ENCODE assay signal across 2 cellular contexts in the genomic region with DNA sequence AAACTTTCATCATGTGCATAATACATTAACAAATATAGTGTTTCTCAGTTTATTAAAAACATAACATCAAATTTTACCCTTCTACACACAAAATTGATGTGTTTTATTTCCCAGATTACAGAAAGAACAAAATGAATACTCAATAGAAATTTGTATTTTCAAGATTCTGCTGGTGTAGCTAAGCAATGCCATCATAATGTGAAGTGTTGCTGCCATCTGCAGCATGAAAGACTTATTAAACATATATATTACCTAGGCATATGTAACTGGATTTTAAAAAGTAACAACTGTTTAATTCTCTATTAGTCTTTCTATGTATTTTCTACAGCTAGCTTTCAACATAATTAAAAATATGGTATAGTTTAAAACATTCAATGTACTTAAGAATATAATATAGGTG.
TF ChIP-seq lines count a peak whose summit lies in the region.

No MANE protein-coding gene starts in this region.

TF ChIP-seq in K562, 482 proteins besides CTCF, POLR2A, EP300 and RAD21 (continued from another document):
- TF ChIP-seq, protein P1, sequence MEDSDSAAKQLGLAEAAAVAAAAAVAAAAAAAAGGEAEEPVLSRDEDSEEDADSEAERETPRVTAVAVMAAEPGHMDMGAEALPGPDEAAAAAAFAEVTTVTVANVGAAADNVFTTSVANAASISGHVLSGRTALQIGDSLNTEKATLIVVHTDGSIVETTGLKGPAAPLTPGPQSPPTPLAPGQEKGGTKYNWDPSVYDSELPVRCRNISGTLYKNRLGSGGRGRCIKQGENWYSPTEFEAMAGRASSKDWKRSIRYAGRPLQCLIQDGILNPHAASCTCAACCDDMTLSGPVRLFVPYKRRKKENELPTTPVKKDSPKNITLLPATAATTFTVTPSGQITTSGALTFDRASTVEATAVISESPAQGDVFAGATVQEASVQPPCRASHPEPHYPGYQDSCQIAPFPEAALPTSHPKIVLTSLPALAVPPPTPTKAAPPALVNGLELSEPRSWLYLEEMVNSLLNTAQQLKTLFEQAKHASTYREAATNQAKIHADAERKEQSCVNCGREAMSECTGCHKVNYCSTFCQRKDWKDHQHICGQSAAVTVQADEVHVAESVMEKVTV (CRISPR knock-in tag; IDR thresholded peaks at IDR 0.05), result peak; percentile 84
- TF ChIP-seq RBM34 (IDR thresholded peaks at IDR 0.05; ENCODE audit: borderline replicate concordance, insufficient read depth, low read length), result no peak
- TF ChIP-seq SMAD2 (IDR thresholded peaks at IDR 0.05; ENCODE audit: low read depth, low read length), result no peak

TF ChIP-seq in liver, 16 proteins besides CTCF, POLR2A, EP300 and RAD21 (continued from another document):
- TF ChIP-seq, protein P2, sequence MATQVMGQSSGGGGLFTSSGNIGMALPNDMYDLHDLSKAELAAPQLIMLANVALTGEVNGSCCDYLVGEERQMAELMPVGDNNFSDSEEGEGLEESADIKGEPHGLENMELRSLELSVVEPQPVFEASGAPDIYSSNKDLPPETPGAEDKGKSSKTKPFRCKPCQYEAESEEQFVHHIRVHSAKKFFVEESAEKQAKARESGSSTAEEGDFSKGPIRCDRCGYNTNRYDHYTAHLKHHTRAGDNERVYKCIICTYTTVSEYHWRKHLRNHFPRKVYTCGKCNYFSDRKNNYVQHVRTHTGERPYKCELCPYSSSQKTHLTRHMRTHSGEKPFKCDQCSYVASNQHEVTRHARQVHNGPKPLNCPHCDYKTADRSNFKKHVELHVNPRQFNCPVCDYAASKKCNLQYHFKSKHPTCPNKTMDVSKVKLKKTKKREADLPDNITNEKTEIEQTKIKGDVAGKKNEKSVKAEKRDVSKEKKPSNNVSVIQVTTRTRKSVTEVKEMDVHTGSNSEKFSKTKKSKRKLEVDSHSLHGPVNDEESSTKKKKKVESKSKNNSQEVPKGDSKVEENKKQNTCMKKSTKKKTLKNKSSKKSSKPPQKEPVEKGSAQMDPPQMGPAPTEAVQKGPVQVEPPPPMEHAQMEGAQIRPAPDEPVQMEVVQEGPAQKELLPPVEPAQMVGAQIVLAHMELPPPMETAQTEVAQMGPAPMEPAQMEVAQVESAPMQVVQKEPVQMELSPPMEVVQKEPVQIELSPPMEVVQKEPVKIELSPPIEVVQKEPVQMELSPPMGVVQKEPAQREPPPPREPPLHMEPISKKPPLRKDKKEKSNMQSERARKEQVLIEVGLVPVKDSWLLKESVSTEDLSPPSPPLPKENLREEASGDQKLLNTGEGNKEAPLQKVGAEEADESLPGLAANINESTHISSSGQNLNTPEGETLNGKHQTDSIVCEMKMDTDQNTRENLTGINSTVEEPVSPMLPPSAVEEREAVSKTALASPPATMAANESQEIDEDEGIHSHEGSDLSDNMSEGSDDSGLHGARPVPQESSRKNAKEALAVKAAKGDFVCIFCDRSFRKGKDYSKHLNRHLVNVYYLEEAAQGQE (IDR thresholded peaks at IDR 0.05), result no peak
- TF ChIP-seq SP1 (IDR thresholded peaks at IDR 0.05), result no peak
- no peak for TF ChIP-seq HNF4A (conservative IDR thresholded peaks at IDR 0.05)
- TF ChIP-seq NR2F2 (IDR thresholded peaks at IDR 0.05), result no peak
- no peak for TF ChIP-seq JUND (IDR thresholded peaks at IDR 0.05)
- no peak for TF ChIP-seq HNF4G (IDR thresholded peaks at IDR 0.05)
- no peak for TF ChIP-seq RXRA (IDR thresholded peaks at IDR 0.05)
- TF ChIP-seq, protein P3, sequence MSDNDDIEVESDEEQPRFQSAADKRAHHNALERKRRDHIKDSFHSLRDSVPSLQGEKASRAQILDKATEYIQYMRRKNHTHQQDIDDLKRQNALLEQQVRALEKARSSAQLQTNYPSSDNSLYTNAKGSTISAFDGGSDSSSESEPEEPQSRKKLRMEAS (IDR thresholded peaks at IDR 0.05), result no peak
- no peak for TF ChIP-seq EGR1 (IDR thresholded peaks at IDR 0.05; ENCODE audit: low read depth in 2 of 2)
- TF ChIP-seq, protein P4, sequence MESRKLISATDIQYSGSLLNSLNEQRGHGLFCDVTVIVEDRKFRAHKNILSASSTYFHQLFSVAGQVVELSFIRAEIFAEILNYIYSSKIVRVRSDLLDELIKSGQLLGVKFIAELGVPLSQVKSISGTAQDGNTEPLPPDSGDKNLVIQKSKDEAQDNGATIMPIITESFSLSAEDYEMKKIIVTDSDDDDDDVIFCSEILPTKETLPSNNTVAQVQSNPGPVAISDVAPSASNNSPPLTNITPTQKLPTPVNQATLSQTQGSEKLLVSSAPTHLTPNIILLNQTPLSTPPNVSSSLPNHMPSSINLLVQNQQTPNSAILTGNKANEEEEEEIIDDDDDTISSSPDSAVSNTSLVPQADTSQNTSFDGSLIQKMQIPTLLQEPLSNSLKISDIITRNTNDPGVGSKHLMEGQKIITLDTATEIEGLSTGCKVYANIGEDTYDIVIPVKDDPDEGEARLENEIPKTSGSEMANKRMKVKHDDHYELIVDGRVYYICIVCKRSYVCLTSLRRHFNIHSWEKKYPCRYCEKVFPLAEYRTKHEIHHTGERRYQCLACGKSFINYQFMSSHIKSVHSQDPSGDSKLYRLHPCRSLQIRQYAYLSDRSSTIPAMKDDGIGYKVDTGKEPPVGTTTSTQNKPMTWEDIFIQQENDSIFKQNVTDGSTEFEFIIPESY (IDR thresholded peaks at IDR 0.05), result no peak
